Comparison of ENCODE assay signal across 9 cellular contexts in the genomic region with DNA sequence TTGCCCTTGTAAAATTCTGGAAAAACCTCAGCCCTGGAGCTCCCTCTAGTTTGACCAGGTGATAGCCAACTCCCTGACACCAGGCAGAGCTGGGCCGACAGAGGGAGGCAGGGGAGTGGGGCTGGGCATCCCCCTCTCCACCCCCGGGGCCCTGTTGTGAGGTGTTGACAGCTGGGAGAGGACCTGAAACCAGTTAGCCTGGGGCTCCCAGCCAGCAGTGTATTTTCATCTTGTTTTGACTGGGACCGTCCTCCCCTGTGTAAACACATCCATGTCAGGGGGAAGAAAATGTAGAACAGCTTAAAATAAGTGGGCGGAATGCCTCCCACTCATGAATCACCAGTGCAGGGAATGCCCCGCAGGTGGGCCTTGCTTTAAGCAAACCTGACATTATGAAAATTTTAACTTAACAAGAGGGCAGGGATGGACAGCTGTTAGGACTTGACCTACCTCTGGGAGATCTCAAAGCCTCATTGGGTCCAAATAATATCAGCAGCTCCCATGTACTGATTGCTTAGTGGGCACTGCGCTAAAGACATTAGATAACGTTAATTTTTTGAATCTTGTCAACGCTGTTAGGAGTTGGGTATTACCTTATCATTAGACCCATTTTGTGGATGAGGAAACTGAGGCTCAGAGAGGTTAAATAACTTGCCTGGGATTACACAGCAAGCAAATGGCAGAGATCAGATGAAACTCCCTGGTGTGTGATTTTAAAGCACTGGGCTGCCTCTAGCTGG. TPM values are rescaled to one million over a fixed set of nuclear protein-coding genes. Genes with fewer than 3 reads are reported as not detected.
A peak's percentile ranks its signal among the peaks of the same experiment; 100 is the strongest.
DNase-seq lines count a peak whose midpoint lies in the region; ATAC-seq, FAIRE-seq and TF ChIP-seq lines count a peak whose summit lies in the region.
"Had no signal": no experiment of that assay in that cellular context is flagged by ENCODE, and none has a peak within 500 bp of the region (broad histone marks: within the 10 kb centered on the region; RNA-seq: fewer than 3 reads in every experiment).

No MANE protein-coding gene starts in this region.

- TF ChIP-seq CTCF in adrenal gland (IDR thresholded peaks at IDR 0.05) (no peak), omental fat pad (IDR thresholded peaks at IDR 0.05) (no peak), kidney (IDR thresholded peaks at IDR 0.05; ENCODE audit: borderline replicate concordance, extremely low read depth, insufficient read depth) (no peak)

- H3K79me1 ChIP-seq in trophoblast cell (ENCODE audit: low read length) = no peaks in the 10 kb centered on the region

- H4K12ac ChIP-seq in trophoblast cell (ENCODE audit: low read depth, low read length) = no peak overlapping the region

- H3K4ac ChIP-seq in trophoblast cell (ENCODE audit: low read depth, low read length) = no peak overlapping the region

- no peak for FAIRE-seq in kidney (lab: Jason Lieb, UNC)

- H3K23ac ChIP-seq in trophoblast cell (ENCODE audit: low read length) = no peak overlapping the region

- H2BK5ac ChIP-seq in trophoblast cell (ENCODE audit: low read depth, low read length, poor library complexity) = no peak overlapping the region

- H3K79me2 ChIP-seq in trophoblast cell (ENCODE audit: control insufficient read depth, insufficient read depth, low read length, poor library complexity) = no peaks in the 10 kb centered on the region

- H3K9ac ChIP-seq in kidney (ENCODE audit: low read length in 2 of 2) (peak overlapping the region in 1 of 2 donors; percentile 19), trophoblast cell (ENCODE audit: low read length) (no peak overlapping the region)

- H3K9me3 ChIP-seq in adrenal gland (replicated peaks in 1 of 3) (no peaks in the 10 kb centered on the region), kidney (ENCODE audit: control insufficient read depth in 1 of 2, low read length in 2 of 2) (no peaks in the 10 kb centered on the region), trophoblast cell (ENCODE audit: insufficient read depth, low read depth, low read length) (no peaks in the 10 kb centered on the region)

- no peaks in the 10 kb centered on the region for H3K36me3 ChIP-seq in adrenal gland (replicated peaks in 1 of 2)
- no peaks in the 10 kb centered on the region for H3K36me3 ChIP-seq in kidney (ENCODE audit: control insufficient read depth in 1 of 2, insufficient read depth in 2 of 2, low read length in 2 of 2)
- no peaks in the 10 kb centered on the region for H3K36me3 ChIP-seq in trophoblast cell (ENCODE audit: control insufficient read depth in 1 of 2, insufficient read depth in 2 of 2, low read length in 2 of 2)

- H3K18ac ChIP-seq in trophoblast cell (ENCODE audit: low read length) = no peak overlapping the region

- H2AK5ac ChIP-seq in trophoblast cell (ENCODE audit: low read length) = no peak overlapping the region

- H3K4me1 ChIP-seq in adrenal gland (replicated peaks in 1 of 2) (peaks cover 51 to 71% of the 10 kb centered on the region in 2 donors), kidney (ENCODE audit: control insufficient read depth in 1 of 2, insufficient read depth in 1 of 2, low read depth in 1 of 2, low read length in 2 of 2) (peaks cover 18 to 27% of the 10 kb centered on the region in 2 donors), trophoblast cell (ENCODE audit: control insufficient read depth in 1 of 2, insufficient read depth in 2 of 2, low read length in 2 of 2) (peaks cover 0 to 5% of the 10 kb centered on the region in 2 experiments)

- ATAC-seq in GM18870 (IDR thresholded peaks at IDR 0.05; ENCODE audit: unreplicated experiment) (peak; percentile 87), HG02588 (IDR thresholded peaks at IDR 0.05; ENCODE audit: unreplicated experiment) (peak; percentile 92), omental fat pad (ENCODE audit: low FRiP score) (peak; percentile 68)

- H3K27ac ChIP-seq in adrenal gland (peak overlapping the region in 4 of 5 donors; percentile 54 to 83 (median 66)), kidney (ENCODE audit: low read depth in 2 of 2, low read length in 2 of 2) (peak overlapping the region in 1 of 2 donors; percentile 53), trophoblast cell (ENCODE audit: low read depth, low read length) (no peak overlapping the region)

- no peak overlapping the region for H2AFZ ChIP-seq in trophoblast cell (ENCODE audit: insufficient read depth, low read length, poor library complexity)

- intact Hi-C loops in adrenal gland (cut with DNase I) (no loop called here), kidney (cut with DNase I) (no loop called here)

- H2BK12ac ChIP-seq in trophoblast cell (ENCODE audit: low read length) = no peak overlapping the region

- H4K91ac ChIP-seq in trophoblast cell (ENCODE audit: low read depth, low read length) = no peak overlapping the region

- 44 to 74% (median 60%) methylated on average over 6 to 8 of the region's 8 CpGs for WGBS in adrenal gland, 4 donors
- no CpG with 5 or more reads among the region's 8 CpGs for WGBS in trophoblast cell (ENCODE audit: extremely low coverage, insufficient coverage, insufficient read length)

- H3K27me3 ChIP-seq in adrenal gland (no peaks in the 10 kb centered on the region), trophoblast cell (ENCODE audit: insufficient read depth, low read length) (no peaks in the 10 kb centered on the region)

- H2BK120ac ChIP-seq in trophoblast cell (ENCODE audit: insufficient read depth, low read length, poor library complexity) = no peak overlapping the region

- TF ChIP-seq POLR2A in adrenal gland (IDR thresholded peaks at IDR 0.05) = no peak

- H4K8ac ChIP-seq in trophoblast cell (ENCODE audit: low read depth, low read length) = no peak overlapping the region

- no peak overlapping the region for H3K4me2 ChIP-seq in trophoblast cell (ENCODE audit: low read length)

- DNase-seq in adrenal gland (peak in 1 of 7 donors; percentile 31), omental fat pad (ENCODE audit: low spot score) (no peak), OCI-M1 (lab: John Stamatoyannopoulos, UW) (no peak), midbrain (lab: John Stamatoyannopoulos, UW) (no peak), kidney (no peak), trophoblast cell (no peak)
- DNase-seq: activated CD4-positive, CD25-positive, alpha-beta regulatory T cell had no signal

- H3K4me3 ChIP-seq in adrenal gland = no peak overlapping the region
- H3K4me3 ChIP-seq in kidney (ENCODE audit: low read length in 2 of 2) = no peak overlapping the region
- H3K4me3 ChIP-seq in trophoblast cell (ENCODE audit: low read depth, low read length) = no peak overlapping the region

- H3K14ac ChIP-seq in trophoblast cell (ENCODE audit: low read length) = no peak overlapping the region

RNA-seq across cellular contexts. Expression of a gene that starts 45.9 kb away (rescaled TPM):
- total RNA-seq in adrenal gland (100 to 1,000 TPM; 191 to 474 (median 379) TPM), omental fat pad (100 to 1,000 TPM; 316 to 869 (median 357) TPM), kidney (320 TPM)
- polyA plus RNA-seq in adrenal gland (100 to 1,000 TPM; 132 to 226 (median 146) TPM), kidney (ENCODE audit: insufficient read depth, low read depth, low replicate concordance) (160 TPM)
- 16.0 and 16.8 TPM in 2 replicates for polyA plus RNA-seq in trophoblast cell (2013)

RNA-seq across cellular contexts. Expression of a gene that starts 47.8 kb away (rescaled TPM):
- total RNA-seq in adrenal gland (1 to 10 TPM in 6 of 8 donors, under 1 TPM in 2; 0.26 to 3.5 (median 1.3) TPM), omental fat pad (under 1 TPM in 1 of 4 donors, not detected in 3; 0.47 TPM), kidney (not detected)
- polyA plus RNA-seq in adrenal gland (1 to 10 TPM in 1 of 3 donors, under 1 TPM in 2; 0.40 to 2.3 (median 0.91) TPM), kidney (ENCODE audit: insufficient read depth, low read depth, low replicate concordance) (not detected)
- not detected in 2 replicates for polyA plus RNA-seq in trophoblast cell (2013)
